Comparison of ENCODE assay signal across 37 cellular contexts in genomic region chr6:137311940-137312339, GRCh38.
DNase-seq lines count a peak whose midpoint lies in the region; ATAC-seq, FAIRE-seq and TF ChIP-seq lines count a peak whose summit lies in the region.
"Had no signal": no experiment of that assay in that cellular context is flagged by ENCODE, and none has a peak within 500 bp of the region (broad histone marks: within the 10 kb centered on the region; RNA-seq: fewer than 3 reads in every experiment).

No MANE protein-coding gene starts in this region.

- TF ChIP-seq CTCF in activated B cell treated with CpG ODN at 0.5 μM for 24 hours (IDR thresholded peaks at IDR 0.05) (no peak), K562 (IDR thresholded peaks at IDR 0.05 in 2 of 3, conservative IDR thresholded peaks at IDR 0.05 in 1 of 3; ENCODE audit: insufficient read depth in 2 of 3, low read depth in 1 of 3, low read length in 3 of 3) (no peak), esophagus muscularis mucosa (IDR thresholded peaks at IDR 0.05) (no peak), right atrium auricular region (IDR thresholded peaks at IDR 0.05) (no peak)

- no peak overlapping the region for H2AFZ ChIP-seq in K562 (ENCODE audit: low read depth, low read length)

- H3K36me3 ChIP-seq in K562 (ENCODE audit: control insufficient read depth, insufficient read depth, low read length): no peaks in the 10 kb centered on the region
- no peaks in the 10 kb centered on the region for H3K36me3 ChIP-seq in esophagus muscularis mucosa
- no peaks in the 10 kb centered on the region for H3K36me3 ChIP-seq in right atrium auricular region
- H3K36me3 ChIP-seq: BE2C; BLaER1 treated with 17β-estradiol and CSF1 and Interleukin-3, amounts not matched to agents 10 nM and 100 nM had no signal

- H3K4me1 Mint-ChIP-seq in activated B cell treated with CpG ODN at 0.5 μM for 24 hours: peaks cover 53% of the 10 kb centered on the region

- H3K4me3 Mint-ChIP-seq in activated B cell treated with CpG ODN at 0.5 μM for 24 hours: no peak overlapping the region
- H3K4me3 Mint-ChIP-seq: B cell; CD14-positive monocyte; CD4-positive, alpha-beta memory T cell; CD4-positive, alpha-beta T cell; CD4-positive, CD25-positive, alpha-beta regulatory T cell; CD8-positive, alpha-beta memory T cell; CD8-positive, alpha-beta T cell had no signal

- no peaks in the 10 kb centered on the region for H3K27me3 ChIP-seq in K562 (ENCODE audit: control insufficient read depth in 2 of 2, insufficient read depth in 2 of 2, low read length in 2 of 2)
- H3K27me3 ChIP-seq in esophagus muscularis mucosa: no peaks in the 10 kb centered on the region
- no peaks in the 10 kb centered on the region for H3K27me3 ChIP-seq in right atrium auricular region
- H3K27me3 ChIP-seq: BE2C; BLaER1; BLaER1 treated with 17β-estradiol and CSF1 and Interleukin-3, amounts not matched to agents 10 nM and 100 nM had no signal

- H3K4me2 ChIP-seq in K562 (ENCODE audit: insufficient read depth, low read length): no peak overlapping the region
- H3K4me2 ChIP-seq: A549 had no signal

- H3K27ac Mint-ChIP-seq in activated B cell treated with CpG ODN at 0.5 μM for 24 hours: peak overlapping the region; percentile 6
- H3K27ac Mint-ChIP-seq: B cell; CD14-positive monocyte; CD4-positive, alpha-beta memory T cell; CD4-positive, alpha-beta T cell; CD4-positive, CD25-positive, alpha-beta regulatory T cell; CD8-positive, alpha-beta memory T cell; CD8-positive, alpha-beta T cell had no signal

- no TSS peak for BruUV-seq in K562 (replicated peaks; lab: Mats Ljungman, UMichigan)

- FAIRE-seq in K562 (lab: Jason Lieb, UNC): no peak
- FAIRE-seq: A204.1, A549, D721Med had no signal

- H3K27ac ChIP-seq in K562 (ENCODE audit: extremely low read depth, low read depth, low read length) (no peak overlapping the region), esophagus muscularis mucosa (replicated peaks in 1 of 4) (no peak overlapping the region), right atrium auricular region (no peak overlapping the region)
- H3K27ac ChIP-seq: 22Rv1; A549; BLaER1; BLaER1 treated with 17β-estradiol and CSF1 and Interleukin-3, amounts not matched to agents 10 nM and 100 nM; C4-2B had no signal

- H3K9ac ChIP-seq in K562 (ENCODE audit: insufficient read depth in 1 of 2, low read depth in 2 of 2, low read length in 2 of 2): no peak overlapping the region
- H3K9ac ChIP-seq: BLaER1; BLaER1 treated with 17β-estradiol and CSF1 and Interleukin-3, amounts not matched to agents 10 nM and 100 nM had no signal

- no peaks in the 10 kb centered on the region for H3K36me3 Mint-ChIP-seq in activated B cell treated with CpG ODN at 0.5 μM for 24 hours (ENCODE audit: low read depth)
- H3K36me3 Mint-ChIP-seq: CD14-positive monocyte; CD4-positive, alpha-beta memory T cell; CD4-positive, CD25-positive, alpha-beta regulatory T cell; CD8-positive, alpha-beta memory T cell; CD8-positive, alpha-beta T cell had no signal

- H3K4me1 ChIP-seq in K562 (replicated peaks in 1 of 2; ENCODE audit: control insufficient read depth in 2 of 2, insufficient read depth in 2 of 2, low read length in 2 of 2) (0 out of 5 replicates have a peak, but pooled peaks cover 0 to 6% of the 10 kb centered on the region in 2 experiments), esophagus muscularis mucosa (peaks cover 10 to 23% (median 15%) of the 10 kb centered on the region in 4 donors), right atrium auricular region (peaks cover 0 to 9% of the 10 kb centered on the region in 2 donors)
- H3K4me1 ChIP-seq: Caco-2 had no signal

- POLR2A ChIA-PET in activated B cell treated with CpG ODN at 0.5 μM for 24 hours (lab: Charles Lee): no interaction called here
- POLR2A ChIA-PET in K562 (lab: Yijun Ruan, JAX): no interaction called here

- no peaks in the 10 kb centered on the region for H3K9me1 ChIP-seq in K562 (ENCODE audit: control insufficient read depth, insufficient read depth, low read length)

- TF ChIP-seq POLR2A in K562 (conservative IDR thresholded peaks at IDR 0.05) (no peak), esophagus muscularis mucosa (IDR thresholded peaks at IDR 0.05; ENCODE audit: low read depth) (no peak)

- no peaks in the 10 kb centered on the region for H4K20me1 ChIP-seq in K562 (replicated peaks; ENCODE audit: control insufficient read depth, insufficient read depth, low read length)
- H4K20me1 ChIP-seq: BLaER1; BLaER1 treated with 17β-estradiol and CSF1 and Interleukin-3, amounts not matched to agents 10 nM and 100 nM had no signal

- peaks cover 4% of the 10 kb centered on the region for H3K9me3 Mint-ChIP-seq in activated B cell treated with CpG ODN at 0.5 μM for 24 hours
- H3K9me3 Mint-ChIP-seq: CD4-positive, alpha-beta memory T cell; CD4-positive, alpha-beta T cell; CD4-positive, CD25-positive, alpha-beta regulatory T cell; CD8-positive, alpha-beta memory T cell; CD8-positive, alpha-beta T cell had no signal

- WGBS in K562 (ENCODE audit: insufficient coverage, low coverage, missing lambda C conversion rate): 8% methylated on average over 1 of the region's 1 CpG
- 95% methylated on average over 1 of the region's 1 CpG for WGBS in esophagus muscularis mucosa

- no peak for ATAC-seq in activated B cell treated with CpG ODN at 0.5 μM for 24 hours (ENCODE audit: low read depth)
- ATAC-seq in K562: no peak
- ATAC-seq in GM18868 (IDR thresholded peaks at IDR 0.05; ENCODE audit: unreplicated experiment): no peak
- ATAC-seq: A549; CD8-positive, alpha-beta T cell had no signal

- no peaks in the 10 kb centered on the region for H3K27me3 Mint-ChIP-seq in activated B cell treated with CpG ODN at 0.5 μM for 24 hours
- H3K27me3 Mint-ChIP-seq: B cell; CD4-positive, alpha-beta memory T cell; CD4-positive, alpha-beta T cell had no signal

- H3K9me3 ChIP-seq in K562 (replicated peaks; ENCODE audit: control insufficient read depth, insufficient read depth, low read depth, low read length): no peaks in the 10 kb centered on the region
- H3K9me3 ChIP-seq in esophagus muscularis mucosa: no peaks in the 10 kb centered on the region
- H3K9me3 ChIP-seq in right atrium auricular region: no peaks in the 10 kb centered on the region
- H3K9me3 ChIP-seq: A549, BE2C, Caco-2 had no signal

- H3K4me3 ChIP-seq in K562 (no peak overlapping the region), esophagus muscularis mucosa (no peak overlapping the region), right atrium auricular region (no peak overlapping the region)
- H3K4me3 ChIP-seq: A549; BLaER1; BLaER1 treated with 17β-estradiol and CSF1 and Interleukin-3, amounts not matched to agents 10 nM and 100 nM had no signal

- CTCF ChIA-PET in activated B cell treated with CpG ODN at 0.5 μM for 24 hours (lab: Charles Lee): interaction anchor here (0.7 kb wide), 1 partner anchor 40 kb away, joined by 3 read pairs; no protein-coding TSS in a partner anchor
- CTCF ChIA-PET in K562 (lab: Yijun Ruan, JAX; ENCODE audit: low intra/inter-chr PET ratio): interaction anchor here (0.9 kb wide), 1 partner anchor 218 kb away, joined by 3 read pairs; no protein-coding TSS in a partner anchor

- H3K79me2 ChIP-seq in K562 (ENCODE audit: control insufficient read depth, insufficient read depth, low read length): no peaks in the 10 kb centered on the region

- DNase-seq in COLO829 (ENCODE audit: low spot score): peak; percentile 18
- DNase-seq in SK-MEL-5 (ENCODE audit: low read depth, low spot score): peak; percentile 33
- no peak for DNase-seq in activated B cell treated with CpG ODN at 0.5 μM for 24 hours
- no peak for DNase-seq in K562 (ENCODE audit: extremely low read depth in 1 of 4, low spot score in 3 of 4)
- no peak for DNase-seq in esophagus muscularis mucosa (ENCODE audit: extremely low spot score)
- DNase-seq in stimulated activated CD8-positive, alpha-beta memory T cell treated with anti-CD3 and anti-CD28 coated beads, Interleukin-4, amount 100 ng/mL, for 48 hours: no peak
- DNase-seq in right atrium auricular region (ENCODE audit: low spot score): no peak
- DNase-seq: 8988T; ACHN; AML-193; BE2C; C1 segment of cervical spinal cord; Caco-2; Calu3; CD4-positive, alpha-beta memory T cell; CD4-positive, alpha-beta T cell; CD4-positive, CD25-positive, alpha-beta regulatory T cell; CD8-positive, alpha-beta memory T cell; CD8-positive, alpha-beta T cell; COR-L47; DMS 273 treated with DMSO at 0.1 percent for 48 hours; DMS153; DMS53; DMS79; DMS79 treated with DMSO at 0.1 percent for 48 hours; DND-41; EL had no signal

- no peak for TF ChIP-seq RAD21 in K562 (CRISPR knock-in tag; conservative IDR thresholded peaks at IDR 0.05 in 1 of 2, IDR thresholded peaks at IDR 0.05 in 1 of 2)

- intact Hi-C loops in activated B cell treated with CpG ODN at 0.5 μM for 24 hours (cut with micrococcal nuclease): no loop called here
- intact Hi-C loops in K562 (cut with micrococcal nuclease): loop anchor here (5.0 kb wide), 1 partner anchor 345 kb away; no protein-coding TSS in a partner anchor
- intact Hi-C loops in esophagus muscularis mucosa (cut with DNase I): no loop called here

- in situ Hi-C loops in SK-MEL-5 (cut with HindIII; ENCODE audit: low pct_unique_long_range_greater_than_20kb, low sequenced_read_pairs): no loop called here
- in situ Hi-C loops in K562 (cut with MboI): no loop called here

- TF ChIP-seq EP300 in K562 (IDR thresholded peaks at IDR 0.05; ENCODE audit: low read length) (no peak), esophagus muscularis mucosa (IDR thresholded peaks at IDR 0.05) (no peak)

TF ChIP-seq in K562, 482 proteins besides CTCF, POLR2A, EP300 and RAD21:
- TF ChIP-seq ZNF184 (CRISPR knock-in tag; IDR thresholded peaks at IDR 0.05) (no peak), ZNF75A (CRISPR knock-in tag; IDR thresholded peaks at IDR 0.05) (peak; percentile 94)

Comparison
In these comparisons a context has a peak if more than half of its experiments do, and no peak if none do; other contexts are left out.
1. DNase-seq: peak in COLO829 (single experiment) and SK-MEL-5 (single experiment); none in activated B cell treated with CpG ODN at 0.5 μM for 24 hours (single experiment), K562 (0 of 4), esophagus muscularis mucosa (single experiment), stimulated activated CD8-positive, alpha-beta memory T cell treated with anti-CD3 and anti-CD28 coated beads, Interleukin-4, amount 100 ng/mL, for 48 hours (single experiment) and right atrium auricular region (single experiment).